Comparison of ENCODE assay signal across 14 cellular contexts in the genomic region with DNA sequence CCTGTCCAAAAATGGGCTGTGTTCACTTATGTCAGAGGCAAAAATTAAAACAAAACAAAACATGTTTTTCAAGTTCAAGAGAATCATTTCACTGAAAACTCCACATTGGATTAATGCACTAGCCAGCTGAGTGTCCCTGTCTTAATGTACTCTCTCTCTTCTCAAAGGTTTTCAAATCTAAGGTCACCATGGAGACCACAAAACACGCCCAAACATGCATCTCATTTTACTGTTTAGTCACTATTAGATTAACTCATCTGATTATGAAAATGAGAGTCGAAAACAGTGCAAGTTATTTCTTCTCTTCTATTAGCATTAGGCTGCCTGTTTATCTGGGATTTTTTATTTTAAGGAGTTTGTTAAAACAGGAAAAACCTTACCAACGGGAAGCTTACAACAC.
DNase-seq lines count a peak whose midpoint lies in the region; ATAC-seq and TF ChIP-seq lines count a peak whose summit lies in the region.
"Had no signal": no experiment of that assay in that cellular context is flagged by ENCODE, and none has a peak within 500 bp of the region (broad histone marks: within the 10 kb centered on the region; RNA-seq: fewer than 3 reads in every experiment).

No MANE protein-coding gene starts in this region.

- DNase-seq in DMS 273 (lab: John Stamatoyannopoulos, UW; ENCODE audit: unreplicated experiment) (peak; percentile 2), DMS 273 treated with DMSO at 0.1 percent for 48 hours (lab: John Stamatoyannopoulos, UW) (no peak), brain microvascular endothelial cell (peak; percentile 37), lower lobe of right lung (no peak), SHP77 treated with DMSO at 0.1 percent for 48 hours (lab: John Stamatoyannopoulos, UW) (no peak)
- no peak for DNase-seq in CD8-positive, alpha-beta T cell
- no peak for DNase-seq in effector CD4-positive, alpha-beta T cell
- DNase-seq: activated gamma-delta T cell, immature natural killer cell, NCI-H1417 treated with DMSO at 0.1 percent for 48 hours, Peyer's patch had no signal

- H3K4me3 ChIP-seq in brain microvascular endothelial cell (ENCODE audit: low read depth, low read length) (no peak overlapping the region), lower lobe of right lung (no peak overlapping the region)
- no peak overlapping the region for H3K4me3 ChIP-seq in CD8-positive, alpha-beta T cell (ENCODE audit: low read depth, low read length)
- H3K4me3 ChIP-seq: Peyer's patch had no signal

- H3K27ac ChIP-seq in brain microvascular endothelial cell (no peak overlapping the region), lower lobe of right lung (no peak overlapping the region)
- H3K27ac ChIP-seq in CD8-positive, alpha-beta T cell (ENCODE audit: low read depth, low read length), result no peak overlapping the region
- H3K27ac ChIP-seq: 22Rv1, neutrophil, Peyer's patch had no signal

- no peak for TF ChIP-seq CTCF in brain microvascular endothelial cell (IDR thresholded peaks at IDR 0.05; ENCODE audit: low read depth, low read length, missing control alignments)
- TF ChIP-seq CTCF in lower lobe of right lung (IDR thresholded peaks at IDR 0.05), result no peak
- TF ChIP-seq CTCF in CD8-positive, alpha-beta T cell (IDR thresholded peaks at IDR 0.05), result no peak

- peaks cover 49% of the 10 kb centered on the region for H3K4me1 ChIP-seq in lower lobe of right lung
- H3K4me1 ChIP-seq in CD8-positive, alpha-beta T cell (ENCODE audit: insufficient read depth, low read length), result no peaks in the 10 kb centered on the region
- H3K4me1 ChIP-seq: Peyer's patch had no signal

- H3K36me3 ChIP-seq in brain microvascular endothelial cell (replicated peaks), result no peaks in the 10 kb centered on the region
- no peaks in the 10 kb centered on the region for H3K36me3 ChIP-seq in lower lobe of right lung
- H3K36me3 ChIP-seq in CD8-positive, alpha-beta T cell (ENCODE audit: insufficient read depth, low read length), result no peaks in the 10 kb centered on the region
- H3K36me3 ChIP-seq: neutrophil had no signal

- H3K4me3 Mint-ChIP-seq in CD8-positive, alpha-beta T cell, result no peak overlapping the region
- H3K4me3 Mint-ChIP-seq: immature natural killer cell had no signal

- no peak overlapping the region for H3K27ac Mint-ChIP-seq in CD8-positive, alpha-beta T cell
- H3K27ac Mint-ChIP-seq: immature natural killer cell had no signal

- H3K36me3 Mint-ChIP-seq in CD8-positive, alpha-beta T cell, result peaks cover 67% of the 10 kb centered on the region

- POLR2A ChIA-PET in CD8-positive, alpha-beta T cell (lab: Charles Lee), result interaction anchor here (0.5 kb wide), 1 partner anchor 36 kb away, joined by 3 read pairs; no protein-coding TSS in a partner anchor

- in situ Hi-C loops in brain microvascular endothelial cell (cut with HindIII; ENCODE audit: low pct_ligation_motif_present, low sequenced_read_pairs), result no loop called here

- H3K4me1 Mint-ChIP-seq in CD8-positive, alpha-beta T cell (ENCODE audit: low read depth), result peaks cover 4% of the 10 kb centered on the region

- H3K9me3 ChIP-seq in lower lobe of right lung, result no peaks in the 10 kb centered on the region
- H3K9me3 ChIP-seq in CD8-positive, alpha-beta T cell (ENCODE audit: low read length), result no peaks in the 10 kb centered on the region
- H3K9me3 ChIP-seq: neutrophil, Peyer's patch had no signal

- peak; percentile 43 for ATAC-seq in HG03378 (IDR thresholded peaks at IDR 0.05; ENCODE audit: unreplicated experiment)
- ATAC-seq in lower lobe of right lung, result peak; percentile 52 to 59
- ATAC-seq in CD8-positive, alpha-beta T cell, result no peak

- no peaks in the 10 kb centered on the region for H3K27me3 Mint-ChIP-seq in CD8-positive, alpha-beta T cell (ENCODE audit: low read depth)

- CTCF ChIA-PET in CD8-positive, alpha-beta T cell (lab: Charles Lee), result no interaction called here

- no peaks in the 10 kb centered on the region for H3K9me3 Mint-ChIP-seq in CD8-positive, alpha-beta T cell
- H3K9me3 Mint-ChIP-seq: immature natural killer cell had no signal

- H3K27me3 ChIP-seq in brain microvascular endothelial cell (replicated peaks) (no peaks in the 10 kb centered on the region), lower lobe of right lung (ENCODE audit: low read depth) (no peaks in the 10 kb centered on the region)
- H3K27me3 ChIP-seq in CD8-positive, alpha-beta T cell (ENCODE audit: insufficient read depth, low read length), result no peaks in the 10 kb centered on the region
- H3K27me3 ChIP-seq: neutrophil, Peyer's patch had no signal

- intact Hi-C loops in lower lobe of right lung (cut with DNase I), result loop anchor here (10.0 kb wide), 1 partner anchor 93 kb away; no protein-coding TSS in a partner anchor
- intact Hi-C loops in CD8-positive, alpha-beta T cell (cut with DNase I, micrococcal nuclease), result no loop called here

Comparison
In these comparisons a context has a peak if more than half of its experiments do, and no peak if none do; other contexts are left out.
1. DNase-seq: peak in DMS 273 (single experiment) and brain microvascular endothelial cell (single experiment); none in DMS 273 treated with DMSO at 0.1 percent for 48 hours (single experiment), lower lobe of right lung (single experiment), SHP77 treated with DMSO at 0.1 percent for 48 hours (single experiment), CD8-positive, alpha-beta T cell (0 of 7) and effector CD4-positive, alpha-beta T cell (single experiment).